ENCODE assay signal across 17 cellular contexts in the genomic region with DNA sequence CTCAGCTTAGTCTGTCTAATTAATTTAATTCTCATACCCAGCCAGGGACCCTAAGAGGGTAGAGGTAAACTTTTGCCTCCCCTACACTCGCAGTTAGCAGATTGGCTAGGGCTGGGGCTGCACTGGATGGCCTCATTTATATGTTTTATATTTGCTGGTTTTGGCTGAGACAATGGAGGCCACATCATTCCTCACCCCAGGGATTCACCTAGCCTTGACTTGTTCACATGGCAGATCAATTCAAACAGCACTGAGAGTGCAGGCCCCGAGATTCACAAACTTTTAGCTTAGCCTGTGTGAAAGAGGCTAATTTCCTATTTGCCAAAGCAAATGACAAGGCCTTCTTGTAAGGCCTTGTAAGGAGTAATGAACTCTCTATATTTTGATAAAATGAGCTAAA.
DNase-seq lines count a peak whose midpoint lies in the region; ATAC-seq and TF ChIP-seq lines count a peak whose summit lies in the region.
"Had no signal": no experiment of that assay in that cellular context is flagged by ENCODE, and none has a peak within 500 bp of the region (broad histone marks: within the 10 kb centered on the region; RNA-seq: fewer than 3 reads in every experiment).

No MANE protein-coding gene starts in this region.

- no peak overlapping the region for H3K4me3 Mint-ChIP-seq in GM23338
- no peak overlapping the region for H3K4me3 Mint-ChIP-seq in WTC11
- no peak overlapping the region for H3K4me3 Mint-ChIP-seq in Calu3 (ENCODE audit: low read depth, unreplicated experiment)
- H3K4me3 Mint-ChIP-seq: B cell; CD4-positive, alpha-beta T cell; H9; IgD-negative memory B cell had no signal

- H3K27me3 Mint-ChIP-seq in GM23338 (ENCODE audit: insufficient read depth, low read depth, poor library complexity) (peaks cover 2% of the 10 kb centered on the region), WTC11 (ENCODE audit: low read depth) (no peaks in the 10 kb centered on the region), Calu3 (ENCODE audit: unreplicated experiment) (no peaks in the 10 kb centered on the region)
- H3K27me3 Mint-ChIP-seq: B cell; CD4-positive, alpha-beta T cell; IgD-negative memory B cell had no signal

- H3K27me3 ChIP-seq in GM23338 (ENCODE audit: insufficient read depth) = no peaks in the 10 kb centered on the region
- H3K27me3 ChIP-seq in testis = no peaks in the 10 kb centered on the region

- H3K9me3 ChIP-seq in testis = no peaks in the 10 kb centered on the region

- peak overlapping the region; percentile 92; the same call in 1 of the 2 replicates for H2AFZ ChIP-seq in GM23338

- no TSS peak for BruUV-seq in Calu3 (replicated peaks; lab: Mats Ljungman, UMichigan)

- WGBS in testis, 2 donors = 40 to 43% methylated on average over 2 of the region's 2 CpGs

- DNase-seq in GM23338 (ENCODE audit: low spot score) = peak; percentile 6
- no peak for DNase-seq in WTC11 (ENCODE audit: low spot score)
- DNase-seq in iPS-NIHi11 (ENCODE audit: low spot score) = peak; percentile 21
- DNase-seq in testis = no peak
- DNase-seq in Calu3 = no peak
- DNase-seq: 8988T; C1 segment of cervical spinal cord; CD4-positive, alpha-beta T cell; DMS153; DMS79 treated with DMSO at 0.1 percent for 48 hours; EL; GDM1; H9 had no signal

- ATAC-seq in GM23338 = peak; percentile 76
- ATAC-seq in WTC11 = peak; percentile 52; the same call in 1 of the 2 replicates
- ATAC-seq in HG03196 (IDR thresholded peaks at IDR 0.05; ENCODE audit: unreplicated experiment) = no peak
- no peak for ATAC-seq in GM18873 (IDR thresholded peaks at IDR 0.05; ENCODE audit: low FRiP score, unreplicated experiment)

- H3K27ac Mint-ChIP-seq in GM23338 (peak overlapping the region; percentile 76), WTC11 (no peak overlapping the region; the same call in 1 of the 2 replicates), Calu3 (ENCODE audit: unreplicated experiment) (no peak overlapping the region)
- H3K27ac Mint-ChIP-seq: B cell; CD4-positive, alpha-beta T cell; IgD-negative memory B cell had no signal

- H4K20me1 ChIP-seq in GM23338 (replicated peaks; ENCODE audit: insufficient read depth) = no peaks in the 10 kb centered on the region

- H3K9me3 Mint-ChIP-seq in GM23338 (no peaks in the 10 kb centered on the region; the same call in 2 of the 3 replicates), WTC11 (peaks cover 4% of the 10 kb centered on the region), Calu3 (ENCODE audit: low read depth, unreplicated experiment) (peaks cover 7% of the 10 kb centered on the region)
- H3K9me3 Mint-ChIP-seq: H9 had no signal

- POLR2A ChIA-PET in WTC11 (lab: Charles Lee) = no interaction called here

- no peaks in the 10 kb centered on the region for H3K36me3 Mint-ChIP-seq in GM23338 (ENCODE audit: low read depth)
- H3K36me3 Mint-ChIP-seq in WTC11 = no peaks in the 10 kb centered on the region
- H3K36me3 Mint-ChIP-seq in Calu3 (ENCODE audit: insufficient read depth, unreplicated experiment) = no peaks in the 10 kb centered on the region
- H3K36me3 Mint-ChIP-seq: IgD-negative memory B cell had no signal

- H3K27ac ChIP-seq in GM23338 (ENCODE audit: low read depth) = no peak overlapping the region
- peak overlapping the region; percentile 60 to 63 for H3K27ac ChIP-seq in testis

- CTCF ChIA-PET in WTC11 (lab: Charles Lee) = interaction anchor here (1.8 kb wide), 1 partner anchor 7 kb away, joined by 9 read pairs; no protein-coding TSS in a partner anchor
- CTCF ChIA-PET in Calu3 (lab: Charles Lee) = no interaction called here

- TF ChIP-seq CTCF in GM23338 (conservative IDR thresholded peaks at IDR 0.05; ENCODE audit: low read depth in 2 of 2) (no peak), WTC11 (IDR thresholded peaks at IDR 0.05) (no peak), testis (IDR thresholded peaks at IDR 0.05) (no peak), Calu3 (IDR thresholded peaks at IDR 0.05; ENCODE audit: unreplicated experiment) (no peak)

- no peak for TF ChIP-seq POLR2A in testis (IDR thresholded peaks at IDR 0.05)

- no peak overlapping the region for H3K4me2 ChIP-seq in GM23338

- H3K79me2 ChIP-seq in GM23338 (replicated peaks; ENCODE audit: insufficient read depth) = no peaks in the 10 kb centered on the region

- H3K4me3 ChIP-seq in GM23338 (no peak overlapping the region), testis (no peak overlapping the region)

- H3K4me1 ChIP-seq in GM23338 (ENCODE audit: insufficient read depth) (no peaks in the 10 kb centered on the region), testis (peaks cover 3% of the 10 kb centered on the region)

- no peaks in the 10 kb centered on the region for H3K36me3 ChIP-seq in GM23338 (ENCODE audit: insufficient read depth)
- H3K36me3 ChIP-seq in testis (ENCODE audit: low read depth, missing control alignments) = no peaks in the 10 kb centered on the region

- no peaks in the 10 kb centered on the region for H3F3A ChIP-seq in GM23338 (replicated peaks; ENCODE audit: low read depth)

- intact Hi-C loops in testis (cut with DNase I; ENCODE audit: low total_unique reads) (no loop called here), Calu3 (cut with micrococcal nuclease; ENCODE audit: unreplicated experiment) (no loop called here)

- H3K9me2 ChIP-seq in GM23338 (ENCODE audit: insufficient read depth) = no peaks in the 10 kb centered on the region

- H3K4me1 Mint-ChIP-seq in GM23338 (peaks cover 5% of the 10 kb centered on the region; the same call in 2 of the 3 replicates), WTC11 (peaks cover 3% of the 10 kb centered on the region; the same call in 1 of the 2 replicates), Calu3 (ENCODE audit: low read depth, unreplicated experiment) (no peaks in the 10 kb centered on the region)
- H3K4me1 Mint-ChIP-seq: B cell, IgD-negative memory B cell had no signal

TF ChIP-seq in GM23338, 12 proteins besides CTCF, POLR2A, EP300 and RAD21:
- TF ChIP-seq EZH2phosphoT487 (IDR thresholded peaks at IDR 0.05; ENCODE audit: unreplicated experiment) (no peak), NANOG (IDR thresholded peaks at IDR 0.05; ENCODE audit: borderline replicate concordance) (no peak)
- TF ChIP-seq, protein P1, sequence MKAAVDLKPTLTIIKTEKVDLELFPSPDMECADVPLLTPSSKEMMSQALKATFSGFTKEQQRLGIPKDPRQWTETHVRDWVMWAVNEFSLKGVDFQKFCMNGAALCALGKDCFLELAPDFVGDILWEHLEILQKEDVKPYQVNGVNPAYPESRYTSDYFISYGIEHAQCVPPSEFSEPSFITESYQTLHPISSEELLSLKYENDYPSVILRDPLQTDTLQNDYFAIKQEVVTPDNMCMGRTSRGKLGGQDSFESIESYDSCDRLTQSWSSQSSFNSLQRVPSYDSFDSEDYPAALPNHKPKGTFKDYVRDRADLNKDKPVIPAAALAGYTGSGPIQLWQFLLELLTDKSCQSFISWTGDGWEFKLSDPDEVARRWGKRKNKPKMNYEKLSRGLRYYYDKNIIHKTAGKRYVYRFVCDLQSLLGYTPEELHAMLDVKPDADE (IDR thresholded peaks at IDR 0.05) = no peak
TF ChIP-seq in GM23338: peak in this region for 0.

TF ChIP-seq in WTC11, 78 proteins besides CTCF, POLR2A, EP300 and RAD21 (continues in another document):
- TF ChIP-seq CREM (CRISPR knock-in tag; IDR thresholded peaks at IDR 0.05) = no peak
- no peak for TF ChIP-seq FOXJ3 (CRISPR knock-in tag; IDR thresholded peaks at IDR 0.05; ENCODE audit: borderline replicate concordance)
- TF ChIP-seq, protein P2, sequence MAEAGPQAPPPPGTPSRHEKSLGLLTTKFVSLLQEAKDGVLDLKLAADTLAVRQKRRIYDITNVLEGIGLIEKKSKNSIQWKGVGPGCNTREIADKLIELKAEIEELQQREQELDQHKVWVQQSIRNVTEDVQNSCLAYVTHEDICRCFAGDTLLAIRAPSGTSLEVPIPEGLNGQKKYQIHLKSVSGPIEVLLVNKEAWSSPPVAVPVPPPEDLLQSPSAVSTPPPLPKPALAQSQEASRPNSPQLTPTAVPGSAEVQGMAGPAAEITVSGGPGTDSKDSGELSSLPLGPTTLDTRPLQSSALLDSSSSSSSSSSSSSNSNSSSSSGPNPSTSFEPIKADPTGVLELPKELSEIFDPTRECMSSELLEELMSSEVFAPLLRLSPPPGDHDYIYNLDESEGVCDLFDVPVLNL (CRISPR knock-in tag; IDR thresholded peaks at IDR 0.05; ENCODE audit: borderline replicate concordance, low read depth) = no peak
- TF ChIP-seq, protein P3, sequence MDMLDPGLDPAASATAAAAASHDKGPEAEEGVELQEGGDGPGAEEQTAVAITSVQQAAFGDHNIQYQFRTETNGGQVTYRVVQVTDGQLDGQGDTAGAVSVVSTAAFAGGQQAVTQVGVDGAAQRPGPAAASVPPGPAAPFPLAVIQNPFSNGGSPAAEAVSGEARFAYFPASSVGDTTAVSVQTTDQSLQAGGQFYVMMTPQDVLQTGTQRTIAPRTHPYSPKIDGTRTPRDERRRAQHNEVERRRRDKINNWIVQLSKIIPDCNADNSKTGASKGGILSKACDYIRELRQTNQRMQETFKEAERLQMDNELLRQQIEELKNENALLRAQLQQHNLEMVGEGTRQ (CRISPR knock-in tag; IDR thresholded peaks at IDR 0.05) = no peak
- TF ChIP-seq, protein P4, sequence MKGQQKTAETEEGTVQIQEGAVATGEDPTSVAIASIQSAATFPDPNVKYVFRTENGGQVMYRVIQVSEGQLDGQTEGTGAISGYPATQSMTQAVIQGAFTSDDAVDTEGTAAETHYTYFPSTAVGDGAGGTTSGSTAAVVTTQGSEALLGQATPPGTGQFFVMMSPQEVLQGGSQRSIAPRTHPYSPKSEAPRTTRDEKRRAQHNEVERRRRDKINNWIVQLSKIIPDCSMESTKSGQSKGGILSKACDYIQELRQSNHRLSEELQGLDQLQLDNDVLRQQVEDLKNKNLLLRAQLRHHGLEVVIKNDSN (CRISPR knock-in tag; IDR thresholded peaks at IDR 0.05) = no peak
- TF ChIP-seq, protein P5, sequence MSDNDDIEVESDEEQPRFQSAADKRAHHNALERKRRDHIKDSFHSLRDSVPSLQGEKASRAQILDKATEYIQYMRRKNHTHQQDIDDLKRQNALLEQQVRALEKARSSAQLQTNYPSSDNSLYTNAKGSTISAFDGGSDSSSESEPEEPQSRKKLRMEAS (CRISPR knock-in tag; IDR thresholded peaks at IDR 0.05) = no peak
- TF ChIP-seq, protein P6, sequence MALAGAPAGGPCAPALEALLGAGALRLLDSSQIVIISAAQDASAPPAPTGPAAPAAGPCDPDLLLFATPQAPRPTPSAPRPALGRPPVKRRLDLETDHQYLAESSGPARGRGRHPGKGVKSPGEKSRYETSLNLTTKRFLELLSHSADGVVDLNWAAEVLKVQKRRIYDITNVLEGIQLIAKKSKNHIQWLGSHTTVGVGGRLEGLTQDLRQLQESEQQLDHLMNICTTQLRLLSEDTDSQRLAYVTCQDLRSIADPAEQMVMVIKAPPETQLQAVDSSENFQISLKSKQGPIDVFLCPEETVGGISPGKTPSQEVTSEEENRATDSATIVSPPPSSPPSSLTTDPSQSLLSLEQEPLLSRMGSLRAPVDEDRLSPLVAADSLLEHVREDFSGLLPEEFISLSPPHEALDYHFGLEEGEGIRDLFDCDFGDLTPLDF (CRISPR knock-in tag; IDR thresholded peaks at IDR 0.05) = no peak
- TF ChIP-seq NFATC4 (CRISPR knock-in tag; IDR thresholded peaks at IDR 0.05) = no peak
- TF ChIP-seq ZNF219 (CRISPR knock-in tag; IDR thresholded peaks at IDR 0.05; ENCODE audit: borderline replicate concordance) = no peak
- no peak for TF ChIP-seq GTF2I (CRISPR knock-in tag; conservative IDR thresholded peaks at IDR 0.05)
- TF ChIP-seq TP53 (CRISPR knock-in tag; IDR thresholded peaks at IDR 0.05) = no peak

Comparison
In these comparisons a context has a peak if more than half of its experiments do, and no peak if none do; other contexts are left out.
1. ATAC-seq: peak in GM23338 (single experiment) and WTC11 (single experiment); none in HG03196 (single experiment) and GM18873 (single experiment).
2. DNase-seq: peak in GM23338 (single experiment) and iPS-NIHi11 (single experiment); none in WTC11 (single experiment), testis (single experiment) and Calu3 (single experiment).